Comparison of ENCODE assay signal across 8 cellular contexts in genomic region chr7:124765401-124766352, GRCh38. TPM values are rescaled to one million over a fixed set of nuclear protein-coding genes. Genes with fewer than 3 reads are reported as not detected.
DNase-seq lines count a peak whose midpoint lies in the region; ATAC-seq and TF ChIP-seq lines count a peak whose summit lies in the region.

TSS of gene GPR37 (minus strand) at chr7:124765792. CDS start at chr7:124764976, 816 bp downstream.

- no peak within 1 kb of the TSS for H3K27ac Mint-ChIP-seq in CD8-positive, alpha-beta T cell

- peak within 1 kb of the TSS; percentile 87 for H4K91ac ChIP-seq in trophoblast cell (ENCODE audit: low read depth, low read length)

- no peaks in the 10 kb centered on the region for H3K9me3 ChIP-seq in CD8-positive, alpha-beta T cell (ENCODE audit: low read length)
- no peaks in the 10 kb centered on the region for H3K9me3 ChIP-seq in left ventricle myocardium inferior (replicated peaks)
- no peaks in the 10 kb centered on the region for H3K9me3 ChIP-seq in trophoblast cell (ENCODE audit: insufficient read depth, low read depth, low read length)

- H3K9ac ChIP-seq in trophoblast cell (ENCODE audit: low read length): peak within 1 kb of the TSS; percentile 76

- no peak for DNase-seq in CD8-positive, alpha-beta T cell
- peak; percentile 57 for DNase-seq in NCI-H82 treated with DMSO at 0.1 percent for 48 hours (lab: John Stamatoyannopoulos, UW; ENCODE audit: unreplicated experiment)
- DNase-seq in amygdala (lab: John Stamatoyannopoulos, UW): peak; percentile 44 to 93 (median 84)
- no peak for DNase-seq in left ventricle myocardium inferior
- DNase-seq in trophoblast cell: peak; percentile 90 to 92
- DNase-seq in T-helper 9 cell: no peak

- H4K8ac ChIP-seq in trophoblast cell (ENCODE audit: low read depth, low read length): peak within 1 kb of the TSS; percentile 67

- H3K4me3 Mint-ChIP-seq in CD8-positive, alpha-beta T cell: peak within 1 kb of the TSS; percentile 79

- peak within 1 kb of the TSS; percentile 84 for H3K4me2 ChIP-seq in trophoblast cell (ENCODE audit: low read length)

- H3K4me1 ChIP-seq in CD8-positive, alpha-beta T cell (ENCODE audit: insufficient read depth, low read length): peaks cover 5% of the 10 kb centered on the region
- H3K4me1 ChIP-seq in left ventricle myocardium inferior (peaks cover 21% of the 10 kb centered on the region), trophoblast cell (ENCODE audit: control insufficient read depth in 1 of 2, insufficient read depth in 2 of 2, low read length in 2 of 2) (peaks cover 4 to 5% of the 10 kb centered on the region in 2 experiments)

- peaks cover 20% of the 10 kb centered on the region for H3K79me2 ChIP-seq in trophoblast cell (ENCODE audit: control insufficient read depth, insufficient read depth, low read length, poor library complexity)

- peaks cover 27% of the 10 kb centered on the region for H3K27me3 ChIP-seq in CD8-positive, alpha-beta T cell (ENCODE audit: insufficient read depth, low read length)
- H3K27me3 ChIP-seq in left ventricle myocardium inferior (ENCODE audit: low read depth) (peaks cover 66% of the 10 kb centered on the region), trophoblast cell (ENCODE audit: insufficient read depth, low read length) (no peaks in the 10 kb centered on the region)

- intact Hi-C loops in CD8-positive, alpha-beta T cell (cut with DNase I, micrococcal nuclease): loop anchor here in 1 of 2 experiments (10.0 kb wide), 1 partner anchor 59 kb away; no protein-coding TSS in a partner anchor
- intact Hi-C loops in left ventricle myocardium inferior (cut with micrococcal nuclease): no loop called here

- WGBS in trophoblast cell (ENCODE audit: extremely low coverage, insufficient coverage, insufficient read length): no CpG with 5 or more reads among the region's 81 CpGs

- H4K12ac ChIP-seq in trophoblast cell (ENCODE audit: low read depth, low read length): peak within 1 kb of the TSS; percentile 46

- no peak within 1 kb of the TSS for H3K23ac ChIP-seq in trophoblast cell (ENCODE audit: low read length)

- CTCF ChIA-PET in CD8-positive, alpha-beta T cell (lab: Charles Lee): no interaction called here

- peak within 1 kb of the TSS; percentile 48 for H3K4ac ChIP-seq in trophoblast cell (ENCODE audit: low read depth, low read length)

- POLR2A ChIA-PET in CD8-positive, alpha-beta T cell (lab: Charles Lee): no interaction called here

- peak within 1 kb of the TSS; percentile 73 for H3K18ac ChIP-seq in trophoblast cell (ENCODE audit: low read length)

- no peaks in the 10 kb centered on the region for H3K9me3 Mint-ChIP-seq in CD8-positive, alpha-beta T cell

- H2BK120ac ChIP-seq in trophoblast cell (ENCODE audit: insufficient read depth, low read length, poor library complexity): peak within 1 kb of the TSS; percentile 86

- no peaks in the 10 kb centered on the region for H3K36me3 Mint-ChIP-seq in CD8-positive, alpha-beta T cell

- H2BK12ac ChIP-seq in trophoblast cell (ENCODE audit: low read length): peak within 1 kb of the TSS; percentile 33

- no peaks in the 10 kb centered on the region for H3K36me3 ChIP-seq in CD8-positive, alpha-beta T cell (ENCODE audit: insufficient read depth, low read length)
- no peaks in the 10 kb centered on the region for H3K36me3 ChIP-seq in left ventricle myocardium inferior
- no peaks in the 10 kb centered on the region for H3K36me3 ChIP-seq in trophoblast cell (ENCODE audit: control insufficient read depth in 1 of 2, insufficient read depth in 2 of 2, low read length in 2 of 2)

- no peak within 1 kb of the TSS for H3K27ac ChIP-seq in CD8-positive, alpha-beta T cell (ENCODE audit: low read depth, low read length)
- no peak within 1 kb of the TSS for H3K27ac ChIP-seq in left ventricle myocardium inferior (replicated peaks)
- peak within 1 kb of the TSS; percentile 89 for H3K27ac ChIP-seq in trophoblast cell (ENCODE audit: low read depth, low read length)

- H3K4me3 ChIP-seq in CD8-positive, alpha-beta T cell (ENCODE audit: low read depth, low read length): peak within 1 kb of the TSS; percentile 59
- H3K4me3 ChIP-seq in left ventricle myocardium inferior (peak within 1 kb of the TSS; percentile 67), trophoblast cell (ENCODE audit: low read depth, low read length) (peak within 1 kb of the TSS; percentile 89)

- H2BK5ac ChIP-seq in trophoblast cell (ENCODE audit: low read depth, low read length, poor library complexity): peak within 1 kb of the TSS; percentile 53

- H2AFZ ChIP-seq in trophoblast cell (ENCODE audit: insufficient read depth, low read length, poor library complexity): peak within 1 kb of the TSS; percentile 63

- ATAC-seq in CD8-positive, alpha-beta T cell: no peak
- ATAC-seq in GM19372 (IDR thresholded peaks at IDR 0.05; ENCODE audit: low read depth, unreplicated experiment) (peak; percentile 61), HG03442 (IDR thresholded peaks at IDR 0.05; ENCODE audit: unreplicated experiment) (peak; percentile 76)

- H3K14ac ChIP-seq in trophoblast cell (ENCODE audit: low read length): peak within 1 kb of the TSS; percentile 78

- no peak within 1 kb of the TSS for H2AK5ac ChIP-seq in trophoblast cell (ENCODE audit: low read length)

- H3K27me3 Mint-ChIP-seq in CD8-positive, alpha-beta T cell (ENCODE audit: low read depth): peaks cover 51% of the 10 kb centered on the region

- peaks cover 20% of the 10 kb centered on the region for H3K79me1 ChIP-seq in trophoblast cell (ENCODE audit: low read length)

- H3K4me1 Mint-ChIP-seq in CD8-positive, alpha-beta T cell (ENCODE audit: low read depth): peaks cover 11% of the 10 kb centered on the region

- no peak for TF ChIP-seq CTCF in CD8-positive, alpha-beta T cell (IDR thresholded peaks at IDR 0.05)
- no peak for TF ChIP-seq CTCF in left ventricle myocardium inferior (IDR thresholded peaks at IDR 0.05; ENCODE audit: borderline replicate concordance)

RNA-seq across cellular contexts. Expression of gene GPR37, which starts in this region (rescaled TPM):
- not detected for total RNA-seq in CD8-positive, alpha-beta T cell
- total RNA-seq in left ventricle myocardium inferior: not detected
- 28.7 and 30.2 TPM in 2 replicates for polyA plus RNA-seq in trophoblast cell (2013)

Comparison
In these comparisons a context has a peak if more than half of its experiments do, and no peak if none do; other contexts are left out.
1. DNase-seq: peak in NCI-H82 treated with DMSO at 0.1 percent for 48 hours (single experiment), amygdala (56 of 56) and trophoblast cell (2 of 2); none in CD8-positive, alpha-beta T cell (0 of 7), left ventricle myocardium inferior (single experiment) and T-helper 9 cell (single experiment).
2. Peak in every context shown above with its lines, with median percentiles within 50 percentile points of each other: H3K4me3 ChIP-seq.